33 cellular contexts compared by ENCODE assay signal in genomic region chr11:80393210-80393609, GRCh38.
"Had no signal": no experiment of that assay in that cellular context is flagged by ENCODE, and none has a peak within 500 bp of the region (broad histone marks: within the 10 kb centered on the region; RNA-seq: fewer than 3 reads in every experiment).

No MANE protein-coding gene starts in this region.

- FAIRE-seq: astrocyte, TTC549 had no signal

- H3K27ac ChIP-seq: adrenal gland, body of pancreas, brain microvascular endothelial cell, breast epithelium, VCaP had no signal

- H3K36me3 ChIP-seq: adrenal gland, brain microvascular endothelial cell, breast epithelium had no signal

- H3K4me1 ChIP-seq: adrenal gland, body of pancreas, breast epithelium had no signal

- ATAC-seq: activated CD8-positive, alpha-beta T cell treated with anti-CD3 and anti-CD28 coated beads for 36 hours; activated naive CD4-positive, alpha-beta T cell treated with anti-CD3 and anti-CD28 coated beads, Interleukin-2, amount 50 U/mL, for 72 hours; activated T-cell treated with anti-CD3 and anti-CD28 coated beads, Interleukin-2, amount 50 U/mL, for 4 hours; activated T-cell treated with anti-CD3 and anti-CD28 coated beads, Interleukin-2, amount 50 U/mL, for 72 hours; activated T-helper 17 cell treated with anti-CD3 and anti-CD28 coated beads, Interleukin-2, amount 50 U/mL, for 72 hours; body of pancreas had no signal

- H3K9me3 ChIP-seq: adrenal gland, body of pancreas, breast epithelium had no signal

- DNase-seq: activated B cell treated with CpG ODN at 0.5 μM for 24 hours; activated CD4-positive, alpha-beta memory T cell treated with anti-CD3 and anti-CD28 coated beads for 36 hours; activated CD4-positive, alpha-beta T cell treated with anti-CD3 and anti-CD28 coated beads for 4 hours; activated CD4-positive, alpha-beta T cell treated with anti-CD3 and anti-CD28 coated beads, Interleukin-2, amount 10 ng/mL, durations not matched to agents 24 days and 14 days; activated CD4-positive, alpha-beta T cell treated with anti-CD3 and anti-CD28 coated beads, Interleukin-2, amount 50 U/mL, for 1 hour; activated CD4-positive, alpha-beta T cell treated with anti-CD3 and anti-CD28 coated beads, Interleukin-2, amount 50 U/mL, for 4 hours; activated CD4-positive, CD25-positive, alpha-beta regulatory T cell treated with anti-CD3 and anti-CD28 coated beads, Interleukin-2, amount 50 U/mL, for 72 hours; activated CD8-positive, alpha-beta memory T cell treated with anti-CD3 and anti-CD28 coated beads, Interleukin-2, amount 50 U/mL, for 4 hours; activated CD8-positive, alpha-beta T cell treated with anti-CD3 and anti-CD28 coated beads for 36 hours; activated effector memory CD4-positive, alpha-beta T cell treated with anti-CD3 and anti-CD28 coated beads, Interleukin-2, amount 50 U/mL, for 16 hours; activated gamma-delta T cell treated with Interleukin-2 at 50 U/mL for 16 hours; activated naive CD4-positive, alpha-beta T cell; activated naive CD4-positive, alpha-beta T cell treated with anti-CD3 and anti-CD28 coated beads for 36 hours; activated naive CD4-positive, alpha-beta T cell treated with anti-CD3 and anti-CD28 coated beads, Interleukin-2, amount 50 U/mL, for 16 hours; activated naive CD8-positive, alpha-beta T cell treated with anti-CD3 and anti-CD28 coated beads for 36 hours; activated T-cell treated with anti-CD3 and anti-CD28 coated beads for 4 hours; activated T-cell treated with anti-CD3 and anti-CD28 coated beads, Interleukin-2, amount 50 U/mL, for 1 hour; activated T-cell treated with anti-CD3 and anti-CD28 coated beads, Interleukin-2, amount 50 U/mL, for 4 hours; activated T-cell treated with anti-CD3 and anti-CD28 coated beads, Interleukin-2, amount 50 U/mL, for 72 hours; adrenal gland; amniotic stem cell; aorta; body of pancreas; brain microvascular endothelial cell; central memory CD4-positive, alpha-beta T cell; T-helper 2 cell; T-helper 9 cell had no signal

- H3K27me3 ChIP-seq: adrenal gland, brain microvascular endothelial cell, breast epithelium had no signal

- H3K4me3 ChIP-seq: adrenal gland, body of pancreas, breast epithelium had no signal
